22 cellular contexts compared by ENCODE assay signal in the genomic region with DNA sequence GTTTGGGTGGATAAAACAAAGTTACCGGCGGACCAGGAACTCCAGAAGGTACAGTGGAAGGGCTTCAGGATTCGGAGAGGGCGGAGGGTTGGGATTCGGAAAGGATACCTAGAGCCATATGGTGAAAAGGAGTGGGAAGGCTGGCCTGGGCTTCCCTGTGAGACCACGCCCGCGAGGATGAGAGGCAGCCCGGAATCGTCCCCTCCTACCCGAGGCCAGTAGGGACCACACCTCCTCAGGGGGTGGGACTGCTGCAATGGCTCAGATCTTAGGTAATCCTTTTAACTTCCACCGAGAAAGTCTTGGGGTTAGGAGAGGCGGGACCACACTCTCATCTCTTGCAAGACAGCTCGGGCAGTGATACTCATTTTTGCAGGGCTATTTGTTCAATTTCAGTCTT.
DNase-seq lines count a peak whose midpoint lies in the region; ATAC-seq and TF ChIP-seq lines count a peak whose summit lies in the region.
"Had no signal": no experiment of that assay in that cellular context is flagged by ENCODE, and none has a peak within 500 bp of the region (broad histone marks: within the 10 kb centered on the region; RNA-seq: fewer than 3 reads in every experiment).

No MANE protein-coding gene starts in this region.

- no peaks in the 10 kb centered on the region for H3K27me3 ChIP-seq in hepatocyte
- H3K27me3 ChIP-seq: BLaER1, tibial nerve had no signal

- no peak overlapping the region for H3K4me2 ChIP-seq in hepatocyte
- H3K4me2 ChIP-seq: BLaER1 had no signal

- TF ChIP-seq CTCF in hepatocyte (IDR thresholded peaks at IDR 0.05; ENCODE audit: poor library complexity) (no peak), mucosa of descending colon (IDR thresholded peaks at IDR 0.05) (no peak), type B pancreatic cell (conservative IDR thresholded peaks at IDR 0.05) (no peak)

- H3K9me2 ChIP-seq in hepatocyte (replicated peaks; ENCODE audit: insufficient read depth): no peaks in the 10 kb centered on the region

- H3K4me1 ChIP-seq in hepatocyte (ENCODE audit: insufficient read depth) (no peaks in the 10 kb centered on the region), mucosa of descending colon (ENCODE audit: low read depth) (no peaks in the 10 kb centered on the region)
- H3K4me1 ChIP-seq: heart right ventricle, tibial nerve had no signal

- no peaks in the 10 kb centered on the region for H3K4me1 Mint-ChIP-seq in type B pancreatic cell (ENCODE audit: unreplicated experiment)
- H3K4me1 Mint-ChIP-seq in stimulated activated naive B cell treated with anti-CD40 and anti-IgM and Interleukin-4, amounts not matched to agents 10 μg/mL and 1 μg/mL and 100 μg/mL, for 72 hours: no peaks in the 10 kb centered on the region
- H3K4me1 Mint-ChIP-seq: activated naive CD8-positive, alpha-beta T cell treated with anti-CD3 and anti-CD28 coated beads, Interleukin-2, amount 10 ng/mL, durations not matched to agents 7 days and 5 days; naive B cell had no signal

- H3K36me3 ChIP-seq in hepatocyte (replicated peaks; ENCODE audit: insufficient read depth, low read depth): no peaks in the 10 kb centered on the region
- no peaks in the 10 kb centered on the region for H3K36me3 ChIP-seq in mucosa of descending colon (ENCODE audit: low read depth)
- H3K36me3 ChIP-seq: BLaER1, heart right ventricle, tibial nerve had no signal

- H3K27ac ChIP-seq in hepatocyte: no peak overlapping the region
- H3K27ac ChIP-seq: 22Rv1, BLaER1, dorsolateral prefrontal cortex, heart right ventricle, tibial nerve had no signal

- intact Hi-C loops in mucosa of descending colon (cut with DNase I, micrococcal nuclease): no loop called here

- no peaks in the 10 kb centered on the region for H3K79me2 ChIP-seq in hepatocyte

- H3K36me3 Mint-ChIP-seq in type B pancreatic cell: no peaks in the 10 kb centered on the region
- H3K36me3 Mint-ChIP-seq in stimulated activated naive B cell treated with anti-CD40 and anti-IgM and Interleukin-4, amounts not matched to agents 10 μg/mL and 1 μg/mL and 100 μg/mL, for 72 hours: no peaks in the 10 kb centered on the region
- H3K36me3 Mint-ChIP-seq: activated naive CD8-positive, alpha-beta T cell treated with anti-CD3 and anti-CD28 coated beads, Interleukin-2, amount 10 ng/mL, durations not matched to agents 7 days and 5 days; naive B cell had no signal

- no peak overlapping the region for H3K27ac Mint-ChIP-seq in type B pancreatic cell
- H3K27ac Mint-ChIP-seq in stimulated activated naive B cell treated with anti-CD40 and anti-IgM and Interleukin-4, amounts not matched to agents 10 μg/mL and 1 μg/mL and 100 μg/mL, for 72 hours: no peak overlapping the region
- H3K27ac Mint-ChIP-seq: activated naive CD8-positive, alpha-beta T cell treated with anti-CD3 and anti-CD28 coated beads, Interleukin-2, amount 10 ng/mL, durations not matched to agents 7 days and 5 days; naive B cell; progenitor cell of endocrine pancreas had no signal

- 30% methylated on average over 14 of the region's 14 CpGs for WGBS in hepatocyte (ENCODE audit: low lambda C conversion rate, missing lambda C conversion rate)

- H3K4me3 ChIP-seq in hepatocyte: no peak overlapping the region
- no peak overlapping the region for H3K4me3 ChIP-seq in mucosa of descending colon
- H3K4me3 ChIP-seq: BLaER1, dorsolateral prefrontal cortex, heart right ventricle, tibial nerve had no signal

- no peaks in the 10 kb centered on the region for H3K9me3 Mint-ChIP-seq in type B pancreatic cell
- peaks cover 4 to 10% of the 10 kb centered on the region in 2 donors for H3K9me3 Mint-ChIP-seq in stimulated activated naive B cell treated with anti-CD40 and anti-IgM and Interleukin-4, amounts not matched to agents 10 μg/mL and 1 μg/mL and 100 μg/mL, for 72 hours

- H3K4me3 Mint-ChIP-seq in type B pancreatic cell: no peak overlapping the region
- H3K4me3 Mint-ChIP-seq in stimulated activated naive B cell treated with anti-CD40 and anti-IgM and Interleukin-4, amounts not matched to agents 10 μg/mL and 1 μg/mL and 100 μg/mL, for 72 hours: no peak overlapping the region
- H3K4me3 Mint-ChIP-seq: activated naive CD8-positive, alpha-beta T cell treated with anti-CD3 and anti-CD28 coated beads, Interleukin-2, amount 10 ng/mL, durations not matched to agents 7 days and 5 days had no signal

- no peaks in the 10 kb centered on the region for H4K20me1 ChIP-seq in hepatocyte (ENCODE audit: insufficient read depth, poor library complexity, severe bottlenecking)

- H3K27me3 Mint-ChIP-seq in type B pancreatic cell: peaks cover 41% of the 10 kb centered on the region
- H3K27me3 Mint-ChIP-seq in stimulated activated naive B cell treated with anti-CD40 and anti-IgM and Interleukin-4, amounts not matched to agents 10 μg/mL and 1 μg/mL and 100 μg/mL, for 72 hours: peaks cover 0 to 3% of the 10 kb centered on the region in 2 donors
- H3K27me3 Mint-ChIP-seq: activated naive CD8-positive, alpha-beta T cell treated with anti-CD3 and anti-CD28 coated beads, Interleukin-2, amount 10 ng/mL, durations not matched to agents 7 days and 5 days had no signal

- no peak for ATAC-seq in mucosa of descending colon
- no peak for ATAC-seq in stimulated activated naive B cell treated with anti-CD40 and anti-IgM and Interleukin-4, amounts not matched to agents 10 μg/mL and 1 μg/mL and 100 μg/mL, for 72 hours (replicated peaks)
- ATAC-seq: heart right ventricle had no signal

- H2AFZ ChIP-seq in hepatocyte: no peak overlapping the region

- peak; percentile 44 to 48 for DNase-seq in NCI-H2081 (lab: John Stamatoyannopoulos, UW)
- no peak for DNase-seq in NCI-H2081 treated with DMSO at 0.1 percent for 48 hours (lab: John Stamatoyannopoulos, UW)
- DNase-seq in NCI-H82 (lab: John Stamatoyannopoulos, UW): peak; percentile 99
- peak; percentile 22 for DNase-seq in hepatocyte (ENCODE audit: low spot score)
- DNase-seq in retina: peak; percentile 19
- DNase-seq in mucosa of descending colon: no peak
- no peak for DNase-seq in type B pancreatic cell (ENCODE audit: extremely low spot score, unreplicated experiment)
- DNase-seq in stimulated activated naive B cell treated with anti-CD40 and anti-IgM and Interleukin-4, amounts not matched to agents 10 μg/mL and 1 μg/mL and 100 μg/mL, for 72 hours: no peak
- DNase-seq: activated CD4-positive, alpha-beta T cell treated with anti-CD3 and anti-CD28 coated beads, Interleukin-2, amount 50 U/mL, for 48 hours; activated naive CD8-positive, alpha-beta T cell treated with anti-CD3 and anti-CD28 coated beads, Interleukin-2, amount 10 ng/mL, durations not matched to agents 7 days and 5 days; DMS79; dorsolateral prefrontal cortex; heart right ventricle; KG1; naive B cell; NCI-H1105; stimulated activated naive CD4-positive, alpha-beta T cell; SW 1271 had no signal

- H3K9me3 ChIP-seq in hepatocyte (ENCODE audit: low read depth) (no peaks in the 10 kb centered on the region), mucosa of descending colon (peaks cover 64% of the 10 kb centered on the region)
- H3K9me3 ChIP-seq: BLaER1, heart right ventricle, tibial nerve had no signal

Comparison
In these comparisons a context has a peak if more than half of its experiments do, and no peak if none do; other contexts are left out.
1. DNase-seq: peak in NCI-H2081 (2 of 2), NCI-H82 (single experiment), hepatocyte (single experiment) and retina (single experiment); none in NCI-H2081 treated with DMSO at 0.1 percent for 48 hours (single experiment), mucosa of descending colon (0 of 3), type B pancreatic cell (single experiment) and stimulated activated naive B cell treated with anti-CD40 and anti-IgM and Interleukin-4, amounts not matched to agents 10 μg/mL and 1 μg/mL and 100 μg/mL, for 72 hours (single experiment).